10 cellular contexts compared by ENCODE assay signal in genomic region chr18:72542993-72543361, GRCh38. TPM values are rescaled to one million over a fixed set of nuclear protein-coding genes. Genes with fewer than 3 reads are reported as not detected.
A peak's percentile ranks its signal among the peaks of the same experiment; 100 is the strongest.
DNase-seq lines count a peak whose midpoint lies in the region; ATAC-seq and TF ChIP-seq lines count a peak whose summit lies in the region.
"Had no signal": no experiment of that assay in that cellular context is flagged by ENCODE, and none has a peak within 500 bp of the region (broad histone marks: within the 10 kb centered on the region; RNA-seq: fewer than 3 reads in every experiment).

No MANE protein-coding gene starts in this region.

- H3K4me3 Mint-ChIP-seq in MCF 10A (ENCODE audit: unreplicated experiment) (peak overlapping the region; percentile 63), nephron progenitor cell (peak overlapping the region; percentile 84)
- no peak overlapping the region for H3K4me3 Mint-ChIP-seq in activated T-cell treated with anti-CD3 and anti-CD28 coated beads, Interleukin-2, amount 50 U/mL, for 4 hours
- H3K4me3 Mint-ChIP-seq: central memory CD8-positive, alpha-beta T cell had no signal

- H3K4me3 ChIP-seq in MG63 (no peak overlapping the region), thyroid gland (replicated peaks in 1 of 3) (no peak overlapping the region)

- TF ChIP-seq CTCF in MCF 10A (IDR thresholded peaks at IDR 0.05; ENCODE audit: unreplicated experiment): no peak
- no peak for TF ChIP-seq CTCF in nephron progenitor cell (IDR thresholded peaks at IDR 0.05)
- no peak for TF ChIP-seq CTCF in thyroid gland (IDR thresholded peaks at IDR 0.05)

- CTCF ChIA-PET in MCF 10A (lab: Yijun Ruan, JAX): interaction anchor here (0.7 to 1.2 kb wide), 3 partner anchors 12 to 454 kb away, joined by 3 to 4 read pairs (median 3); no protein-coding TSS in a partner anchor

- H3K36me3 ChIP-seq in MG63 (no peaks in the 10 kb centered on the region), thyroid gland (no peaks in the 10 kb centered on the region)

- BruUV-seq in MCF 10A (replicated peaks; lab: Mats Ljungman, UMichigan): no TSS peak

- peak; percentile 59 for DNase-seq in DMS53 treated with DMSO at 0.1 percent for 48 hours (lab: John Stamatoyannopoulos, UW; ENCODE audit: unreplicated experiment)
- DNase-seq in MG63: peak; percentile 4
- DNase-seq in MCF 10A (ENCODE audit: unreplicated experiment): no peak
- DNase-seq in nephron progenitor cell: peak; percentile 38
- no peak for DNase-seq in thyroid gland
- no peak for DNase-seq in activated T-cell treated with anti-CD3 and anti-CD28 coated beads, Interleukin-2, amount 50 U/mL, for 4 hours
- no peak for DNase-seq in stimulated activated naive CD4-positive, alpha-beta T cell (lab: John Stamatoyannopoulos, UW)
- DNase-seq: stimulated activated CD8-positive, alpha-beta memory T cell treated with anti-CD3 and anti-CD28 coated beads, Interleukin-4, amount 100 ng/mL, for 48 hours had no signal

- no peak overlapping the region for H3K27ac Mint-ChIP-seq in MCF 10A (ENCODE audit: low read depth, unreplicated experiment)
- H3K27ac Mint-ChIP-seq in nephron progenitor cell: no peak overlapping the region

- H3K36me3 Mint-ChIP-seq in MCF 10A (ENCODE audit: insufficient read depth, unreplicated experiment) (no peaks in the 10 kb centered on the region), nephron progenitor cell (ENCODE audit: low read depth) (no peaks in the 10 kb centered on the region)
- H3K36me3 Mint-ChIP-seq in activated T-cell treated with anti-CD3 and anti-CD28 coated beads, Interleukin-2, amount 50 U/mL, for 4 hours (ENCODE audit: insufficient read depth): no peaks in the 10 kb centered on the region

- ATAC-seq in HG02759 (IDR thresholded peaks at IDR 0.05; ENCODE audit: unreplicated experiment): no peak
- no peak for ATAC-seq in activated T-cell treated with anti-CD3 and anti-CD28 coated beads, Interleukin-2, amount 50 U/mL, for 4 hours

- 1 to 2% methylated on average over 16 to 21 of the region's 21 CpGs for WGBS in thyroid gland, 2 donors

- H3K9me3 ChIP-seq in MG63 (no peaks in the 10 kb centered on the region), thyroid gland (no peaks in the 10 kb centered on the region)

- H3K9me3 Mint-ChIP-seq in MCF 10A (ENCODE audit: unreplicated experiment): no peaks in the 10 kb centered on the region
- no peaks in the 10 kb centered on the region for H3K9me3 Mint-ChIP-seq in nephron progenitor cell
- H3K9me3 Mint-ChIP-seq in activated T-cell treated with anti-CD3 and anti-CD28 coated beads, Interleukin-2, amount 50 U/mL, for 4 hours: no peaks in the 10 kb centered on the region

- H3K27me3 ChIP-seq in MG63 (peaks cover 31% of the 10 kb centered on the region), thyroid gland (no peaks in the 10 kb centered on the region)

- no peak overlapping the region for H3K27ac ChIP-seq in thyroid gland

- intact Hi-C loops in MCF 10A (cut with micrococcal nuclease): loop anchor here (5.0 kb wide), 1 partner anchor 1146 kb away; no protein-coding TSS in a partner anchor
- intact Hi-C loops in thyroid gland (cut with DNase I): no loop called here

- H3K27me3 Mint-ChIP-seq in MCF 10A (ENCODE audit: insufficient read depth, unreplicated experiment): peaks cover 75% of the 10 kb centered on the region
- peaks cover 94% of the 10 kb centered on the region for H3K27me3 Mint-ChIP-seq in nephron progenitor cell (ENCODE audit: low read depth, poor library complexity)
- peaks cover 33% of the 10 kb centered on the region for H3K27me3 Mint-ChIP-seq in activated T-cell treated with anti-CD3 and anti-CD28 coated beads, Interleukin-2, amount 50 U/mL, for 4 hours (ENCODE audit: low read depth)

- H3K4me1 ChIP-seq in thyroid gland: peaks cover 0 to 3% of the 10 kb centered on the region in 2 donors

- no peak for TF ChIP-seq POLR2A in thyroid gland (IDR thresholded peaks at IDR 0.05)

- H3K4me1 Mint-ChIP-seq in MCF 10A (ENCODE audit: insufficient read depth, unreplicated experiment) (no peaks in the 10 kb centered on the region), nephron progenitor cell (peaks cover 19% of the 10 kb centered on the region)
- no peaks in the 10 kb centered on the region for H3K4me1 Mint-ChIP-seq in activated T-cell treated with anti-CD3 and anti-CD28 coated beads, Interleukin-2, amount 50 U/mL, for 4 hours (ENCODE audit: low read depth)
- H3K4me1 Mint-ChIP-seq: central memory CD8-positive, alpha-beta T cell had no signal

- POLR2A ChIA-PET in MCF 10A (lab: Yijun Ruan, JAX): no interaction called here

RNA-seq across cellular contexts. Expression of gene CBLN2, which starts 1.2 kb away (rescaled TPM):
- not detected in 2 replicates for total RNA-seq in MG63 (2014; rRNA removed; shearing (Covaris generic); ENCODE audit: low replicate concordance)
- total RNA-seq in MCF 10A (2022): not detected in 2 replicates
- not detected for total RNA-seq in thyroid gland
- not detected for total RNA-seq in activated T-cell treated with anti-CD3 and anti-CD28 coated beads, Interleukin-2, amount 50 U/mL, for 4 hours

Comparison
In these comparisons a context has a peak if more than half of its experiments do, and no peak if none do; other contexts are left out.
1. DNase-seq: peak in DMS53 treated with DMSO at 0.1 percent for 48 hours (single experiment), MG63 (single experiment) and nephron progenitor cell (single experiment); none in MCF 10A (single experiment), thyroid gland (0 of 2), activated T-cell treated with anti-CD3 and anti-CD28 coated beads, Interleukin-2, amount 50 U/mL, for 4 hours (single experiment) and stimulated activated naive CD4-positive, alpha-beta T cell (0 of 6).